In genomic region chr19:41399091-41399490, GRCh38 we compare ENCODE assay signal across 12 cellular contexts. TPM values are rescaled to one million over a fixed set of nuclear protein-coding genes. Genes with fewer than 3 reads are reported as not detected.
DNase-seq lines count a peak whose midpoint lies in the region; ATAC-seq and TF ChIP-seq lines count a peak whose summit lies in the region.
"Had no signal": no experiment of that assay in that cellular context is flagged by ENCODE, and none has a peak within 500 bp of the region (broad histone marks: within the 10 kb centered on the region; RNA-seq: fewer than 3 reads in every experiment).

No MANE protein-coding gene starts in this region.

- POLR2A ChIA-PET in activated CD8-positive, alpha-beta T cell treated with anti-CD3 and anti-CD28 coated beads for 36 hours (lab: Charles Lee) = interaction anchor here (0.6 to 2.0 kb wide), 5 partner anchors 10 to 50 kb away, joined by 3 to 9 read pairs (median 3); no protein-coding TSS in a partner anchor

- no peaks in the 10 kb centered on the region for H3K27me3 Mint-ChIP-seq in activated T-cell treated with anti-CD3 and anti-CD28 coated beads, Interleukin-2, amount 50 U/mL, for 72 hours (ENCODE audit: low read depth)
- H3K27me3 Mint-ChIP-seq in activated CD8-positive, alpha-beta T cell treated with anti-CD3 and anti-CD28 coated beads for 36 hours = no peaks in the 10 kb centered on the region

- peak overlapping the region; percentile 96; the same call in 1 of the 2 replicates for H3K9ac ChIP-seq in iPS-20b (ENCODE audit: low read depth, low read length)
- H3K9ac ChIP-seq in subcutaneous abdominal adipose tissue (ENCODE audit: low read length in 5 of 5) = peak overlapping the region; percentile 7 to 97 (median 89)

- no peaks in the 10 kb centered on the region for H3K36me3 ChIP-seq in iPS-20b (ENCODE audit: insufficient read depth, low read depth, low read length)
- peaks cover 0 to 17% (median 4%) of the 10 kb centered on the region in 5 donors for H3K36me3 ChIP-seq in subcutaneous abdominal adipose tissue (ENCODE audit: control insufficient read depth in 5 of 5, insufficient read depth in 5 of 5, low read length in 5 of 5)

- peak overlapping the region; percentile 99 to 100 for H3K4me3 Mint-ChIP-seq in activated T-cell treated with anti-CD3 and anti-CD28 coated beads, Interleukin-2, amount 50 U/mL, for 72 hours
- peak overlapping the region; percentile 96 for H3K4me3 Mint-ChIP-seq in activated CD8-positive, alpha-beta T cell treated with anti-CD3 and anti-CD28 coated beads for 36 hours

- TF ChIP-seq CTCF in activated CD8-positive, alpha-beta T cell treated with anti-CD3 and anti-CD28 coated beads for 36 hours (IDR thresholded peaks at IDR 0.05) = no peak
- TF ChIP-seq CTCF in GM20000 (IDR thresholded peaks at IDR 0.05; ENCODE audit: extremely low read depth, missing control alignments) = no peak

- no peaks in the 10 kb centered on the region for H3K27me3 ChIP-seq in iPS-20b (ENCODE audit: insufficient read depth, low read length)
- no peaks in the 10 kb centered on the region for H3K27me3 ChIP-seq in subcutaneous abdominal adipose tissue (ENCODE audit: control insufficient read depth in 5 of 5, insufficient read depth in 4 of 5, low read length in 5 of 5)

- H3K9me3 ChIP-seq in iPS-20b (ENCODE audit: insufficient read depth, low read depth, low read length) (no peaks in the 10 kb centered on the region), subcutaneous abdominal adipose tissue (ENCODE audit: control insufficient read depth in 5 of 5, low read length in 5 of 5) (no peaks in the 10 kb centered on the region)

- no peaks in the 10 kb centered on the region for H3K36me3 Mint-ChIP-seq in activated T-cell treated with anti-CD3 and anti-CD28 coated beads, Interleukin-2, amount 50 U/mL, for 72 hours (ENCODE audit: insufficient read depth in 2 of 2)
- peaks cover 10% of the 10 kb centered on the region for H3K36me3 Mint-ChIP-seq in activated CD8-positive, alpha-beta T cell treated with anti-CD3 and anti-CD28 coated beads for 36 hours (ENCODE audit: low read depth)

- no peak for DNase-seq in activated T-cell treated with anti-CD3 and anti-CD28 coated beads, Interleukin-2, amount 50 U/mL, for 72 hours
- DNase-seq in activated T-cell treated with anti-CD3 and anti-CD28 coated beads for 4 hours (no peak), GM20000 (ENCODE audit: low spot score) (no peak), NCI-H82 treated with DMSO at 0.1 percent for 48 hours (lab: John Stamatoyannopoulos, UW; ENCODE audit: unreplicated experiment) (no peak), cardiac septum (ENCODE audit: low spot score) (no peak)
- DNase-seq in activated CD8-positive, alpha-beta T cell treated with anti-CD3 and anti-CD28 coated beads for 36 hours = peak; percentile 38
- DNase-seq: amniotic stem cell; NCI-H1105; SIG-M5; stimulated activated CD4-positive, alpha-beta T cell treated with anti-CD3 and anti-CD28 coated beads, Interleukin-15, amount 100 ng/mL, for 24 hours had no signal

- H3K27ac ChIP-seq in iPS-20b (ENCODE audit: low read length) (no peak overlapping the region), subcutaneous abdominal adipose tissue (ENCODE audit: low read depth, low read length) (no peak overlapping the region)

- peaks cover 47% of the 10 kb centered on the region for H3K4me1 Mint-ChIP-seq in activated T-cell treated with anti-CD3 and anti-CD28 coated beads, Interleukin-2, amount 50 U/mL, for 72 hours (ENCODE audit: low read depth)
- H3K4me1 Mint-ChIP-seq in activated CD8-positive, alpha-beta T cell treated with anti-CD3 and anti-CD28 coated beads for 36 hours (ENCODE audit: low read depth) = peaks cover 38% of the 10 kb centered on the region

- ATAC-seq in activated T-cell treated with anti-CD3 and anti-CD28 coated beads, Interleukin-2, amount 50 U/mL, for 72 hours (replicated peaks in 1 of 2) = no peak
- no peak for ATAC-seq in activated CD8-positive, alpha-beta T cell treated with anti-CD3 and anti-CD28 coated beads for 36 hours

- intact Hi-C loops in activated CD8-positive, alpha-beta T cell treated with anti-CD3 and anti-CD28 coated beads for 36 hours (cut with micrococcal nuclease) = loop anchor here (5.0 kb wide), 1 partner anchor 42 kb away; no protein-coding TSS in a partner anchor
- intact Hi-C loops in cardiac septum (cut with DNase I) = loop anchor here (5.0 kb wide), 1 partner anchor 37 kb away; the partner anchor contains the start of gene B9D2

- no peaks in the 10 kb centered on the region for H3K9me3 Mint-ChIP-seq in activated T-cell treated with anti-CD3 and anti-CD28 coated beads, Interleukin-2, amount 50 U/mL, for 72 hours
- H3K9me3 Mint-ChIP-seq in activated CD8-positive, alpha-beta T cell treated with anti-CD3 and anti-CD28 coated beads for 36 hours = no peaks in the 10 kb centered on the region

- H3K27ac Mint-ChIP-seq in activated T-cell treated with anti-CD3 and anti-CD28 coated beads, Interleukin-2, amount 50 U/mL, for 72 hours = peak overlapping the region; percentile 99
- peak overlapping the region; percentile 99 for H3K27ac Mint-ChIP-seq in activated CD8-positive, alpha-beta T cell treated with anti-CD3 and anti-CD28 coated beads for 36 hours

- H3K4me1 ChIP-seq in iPS-20b (ENCODE audit: insufficient read depth, low read length) (peaks cover 2% of the 10 kb centered on the region; the same call in 1 of the 2 replicates), subcutaneous abdominal adipose tissue (ENCODE audit: control insufficient read depth in 5 of 5, insufficient read depth in 5 of 5, low read length in 5 of 5) (peaks cover 11 to 43% (median 28%) of the 10 kb centered on the region in 5 donors)

- peak overlapping the region; percentile 94; the same call in 1 of the 2 replicates for H3K4me3 ChIP-seq in iPS-20b (ENCODE audit: low read length)
- H3K4me3 ChIP-seq in subcutaneous abdominal adipose tissue (ENCODE audit: low read depth in 1 of 5, low read length in 5 of 5) = peak overlapping the region in 3 of 5 donors; percentile 95 to 99 (median 98)

- CTCF ChIA-PET in activated CD8-positive, alpha-beta T cell treated with anti-CD3 and anti-CD28 coated beads for 36 hours (lab: Charles Lee) = no interaction called here

RNA-seq across cellular contexts. Expression of gene BCKDHA, which starts 1.5 kb away (rescaled TPM):
- total RNA-seq in activated T-cell treated with anti-CD3 and anti-CD28 coated beads, Interleukin-2, amount 50 U/mL, for 72 hours = 10 to 100 TPM; 18.4 to 21.6 TPM
- 10 to 100 TPM; 32.3 to 36.9 TPM for total RNA-seq in activated CD8-positive, alpha-beta T cell treated with anti-CD3 and anti-CD28 coated beads for 36 hours
- total RNA-seq in cardiac septum = 36.9 TPM

RNA-seq across cellular contexts. Expression of gene EXOSC5, which starts 1.9 kb away (rescaled TPM):
- total RNA-seq in activated T-cell treated with anti-CD3 and anti-CD28 coated beads, Interleukin-2, amount 50 U/mL, for 72 hours = 10 to 100 TPM; 30.3 to 30.7 TPM
- 10 to 100 TPM; 46.6 to 47.0 TPM for total RNA-seq in activated CD8-positive, alpha-beta T cell treated with anti-CD3 and anti-CD28 coated beads for 36 hours
- total RNA-seq in cardiac septum = 9.0 TPM

RNA-seq across cellular contexts. Expression of gene TMEM91, which starts 22.8 kb away (rescaled TPM):
- 10 to 100 TPM; 12.3 to 12.8 TPM for total RNA-seq in activated T-cell treated with anti-CD3 and anti-CD28 coated beads, Interleukin-2, amount 50 U/mL, for 72 hours
- total RNA-seq in activated CD8-positive, alpha-beta T cell treated with anti-CD3 and anti-CD28 coated beads for 36 hours = 1 to 10 TPM; 8.9 to 9.1 TPM
- total RNA-seq in cardiac septum = 2.9 TPM

RNA-seq across cellular contexts. Expression of gene B3GNT8, which starts 28.1 kb away (rescaled TPM):
- total RNA-seq in activated T-cell treated with anti-CD3 and anti-CD28 coated beads, Interleukin-2, amount 50 U/mL, for 72 hours = 1 to 10 TPM in 1 of 2 donors, not detected in 1; 1.1 TPM
- total RNA-seq in activated CD8-positive, alpha-beta T cell treated with anti-CD3 and anti-CD28 coated beads for 36 hours = 1 to 10 TPM in 1 of 2 experiments, under 1 TPM in 1; 0.59 to 1.1 TPM
- 3.9 TPM for total RNA-seq in cardiac septum

RNA-seq across cellular contexts. Expression of gene B9D2, which starts 35.1 kb away (rescaled TPM):
- total RNA-seq in activated T-cell treated with anti-CD3 and anti-CD28 coated beads, Interleukin-2, amount 50 U/mL, for 72 hours = 1 to 10 TPM; 6.4 to 7.7 TPM
- 1 to 10 TPM; 3.1 to 5.1 TPM for total RNA-seq in activated CD8-positive, alpha-beta T cell treated with anti-CD3 and anti-CD28 coated beads for 36 hours
- 1.9 TPM for total RNA-seq in cardiac septum
